8 cellular contexts compared by ENCODE assay signal in the genomic region with DNA sequence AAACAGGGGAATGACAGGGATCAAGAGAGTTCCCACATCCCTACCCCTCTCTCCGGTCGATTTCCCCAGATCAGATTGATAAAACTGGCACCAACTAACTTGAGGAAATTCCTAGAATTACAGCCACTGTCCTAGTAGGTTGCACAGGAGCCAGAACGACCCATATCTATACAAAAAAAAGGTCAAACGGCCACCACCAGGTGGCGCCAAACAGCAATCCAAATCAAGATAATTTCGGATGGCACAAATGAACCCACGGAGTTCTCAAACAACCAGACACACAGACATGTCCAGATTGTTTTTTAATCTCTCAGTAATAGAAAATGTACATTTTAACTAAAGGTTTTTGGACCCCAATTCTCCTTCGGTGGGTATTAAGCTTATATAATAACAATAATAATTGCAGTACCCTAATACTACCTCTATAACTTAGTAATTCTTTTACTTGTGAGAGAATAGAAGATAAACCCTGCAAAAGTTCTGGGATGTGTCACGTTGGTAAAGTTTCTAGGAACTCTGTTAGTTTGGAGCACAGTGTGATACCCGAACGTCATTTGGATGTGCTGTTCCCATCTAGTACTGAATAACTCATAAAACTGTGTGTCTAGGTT.
DNase-seq lines count a peak whose midpoint lies in the region; ATAC-seq and TF ChIP-seq lines count a peak whose summit lies in the region.

No MANE protein-coding gene starts in this region.

- no peaks in the 10 kb centered on the region for H3K27me3 ChIP-seq in esophagus muscularis mucosa

- DNase-seq in AG08396 (ENCODE audit: low spot score), result peak; percentile 26
- peak; percentile 49 for DNase-seq in NCI-H526 treated with DMSO at 0.1 percent for 48 hours (lab: John Stamatoyannopoulos, UW)
- DNase-seq in activated CD8-positive, alpha-beta T cell treated with anti-CD3 and anti-CD28 coated beads, Interleukin-2, amount 10 ng/mL, durations not matched to agents 7 days and 5 days, result peak; percentile 70
- DNase-seq in esophagus muscularis mucosa (ENCODE audit: extremely low spot score), result no peak
- peak; percentile 62 for DNase-seq in natural killer cell treated with Interleukin-12 subunit alpha and Interleukin-12 subunit beta and Interleukin-15 and Interleukin-18, amount 100 ng/mL, for 72 hours (ENCODE audit: low spot score)
- DNase-seq in superior temporal gyrus (ENCODE audit: extremely low spot score), result peak; percentile 98

- TF ChIP-seq EP300 in esophagus muscularis mucosa (IDR thresholded peaks at IDR 0.05), result no peak

- CTCF ChIA-PET in activated CD8-positive, alpha-beta T cell treated with anti-CD3 and anti-CD28 coated beads, Interleukin-2, amount 10 ng/mL, durations not matched to agents 7 days and 5 days (lab: Charles Lee), result interaction anchor here (0.7 to 1.4 kb wide), 3 partner anchors 9 to 1128 kb away, joined by 3 to 4 read pairs (median 4); no protein-coding TSS in a partner anchor

- no peak overlapping the region for H3K27ac ChIP-seq in esophagus muscularis mucosa (replicated peaks in 1 of 4)

- no peak overlapping the region for H3K4me3 Mint-ChIP-seq in activated CD8-positive, alpha-beta T cell treated with anti-CD3 and anti-CD28 coated beads, Interleukin-2, amount 10 ng/mL, durations not matched to agents 7 days and 5 days
- H3K4me3 Mint-ChIP-seq in natural killer cell treated with Interleukin-12 subunit alpha and Interleukin-12 subunit beta and Interleukin-15 and Interleukin-18, amount 100 ng/mL, for 72 hours, result no peak overlapping the region

- H3K4me3 ChIP-seq in esophagus muscularis mucosa, result no peak overlapping the region

- peak; percentile 61 for ATAC-seq in GM18498 (IDR thresholded peaks at IDR 0.05; ENCODE audit: unreplicated experiment)
- peak; percentile 70 for ATAC-seq in HG02981 (IDR thresholded peaks at IDR 0.05; ENCODE audit: unreplicated experiment)
- ATAC-seq in activated CD8-positive, alpha-beta T cell treated with anti-CD3 and anti-CD28 coated beads, Interleukin-2, amount 10 ng/mL, durations not matched to agents 7 days and 5 days, result peak; percentile 60
- peak in 1 of 2 donors; percentile 43 for ATAC-seq in natural killer cell treated with Interleukin-12 subunit alpha and Interleukin-12 subunit beta and Interleukin-15 and Interleukin-18, amount 100 ng/mL, for 72 hours

- H3K9me3 ChIP-seq in esophagus muscularis mucosa, result no peaks in the 10 kb centered on the region

- no peak for TF ChIP-seq POLR2A in esophagus muscularis mucosa (IDR thresholded peaks at IDR 0.05; ENCODE audit: low read depth)

- intact Hi-C loops in esophagus muscularis mucosa (cut with DNase I), result loop anchor here (5.0 to 10.0 kb wide), 3 partner anchors 603 to 1131 kb away; no protein-coding TSS in a partner anchor

- no peaks in the 10 kb centered on the region for H3K36me3 Mint-ChIP-seq in activated CD8-positive, alpha-beta T cell treated with anti-CD3 and anti-CD28 coated beads, Interleukin-2, amount 10 ng/mL, durations not matched to agents 7 days and 5 days (ENCODE audit: low read depth)
- no peaks in the 10 kb centered on the region for H3K36me3 Mint-ChIP-seq in natural killer cell treated with Interleukin-12 subunit alpha and Interleukin-12 subunit beta and Interleukin-15 and Interleukin-18, amount 100 ng/mL, for 72 hours

- TF ChIP-seq CTCF in esophagus muscularis mucosa (IDR thresholded peaks at IDR 0.05), result peak; percentile 45 to 78 (median 73)

- no peaks in the 10 kb centered on the region for H3K27me3 Mint-ChIP-seq in activated CD8-positive, alpha-beta T cell treated with anti-CD3 and anti-CD28 coated beads, Interleukin-2, amount 10 ng/mL, durations not matched to agents 7 days and 5 days (ENCODE audit: low read depth)
- no peaks in the 10 kb centered on the region for H3K27me3 Mint-ChIP-seq in natural killer cell treated with Interleukin-12 subunit alpha and Interleukin-12 subunit beta and Interleukin-15 and Interleukin-18, amount 100 ng/mL, for 72 hours

- H3K27ac Mint-ChIP-seq in activated CD8-positive, alpha-beta T cell treated with anti-CD3 and anti-CD28 coated beads, Interleukin-2, amount 10 ng/mL, durations not matched to agents 7 days and 5 days, result no peak overlapping the region
- H3K27ac Mint-ChIP-seq in natural killer cell treated with Interleukin-12 subunit alpha and Interleukin-12 subunit beta and Interleukin-15 and Interleukin-18, amount 100 ng/mL, for 72 hours, result no peak overlapping the region

- POLR2A ChIA-PET in activated CD8-positive, alpha-beta T cell treated with anti-CD3 and anti-CD28 coated beads, Interleukin-2, amount 10 ng/mL, durations not matched to agents 7 days and 5 days (lab: Charles Lee), result no interaction called here

- H3K4me1 Mint-ChIP-seq in activated CD8-positive, alpha-beta T cell treated with anti-CD3 and anti-CD28 coated beads, Interleukin-2, amount 10 ng/mL, durations not matched to agents 7 days and 5 days (ENCODE audit: low read depth), result no peaks in the 10 kb centered on the region
- H3K4me1 Mint-ChIP-seq in natural killer cell treated with Interleukin-12 subunit alpha and Interleukin-12 subunit beta and Interleukin-15 and Interleukin-18, amount 100 ng/mL, for 72 hours (ENCODE audit: low read depth in 2 of 2), result no peaks in the 10 kb centered on the region

- no peaks in the 10 kb centered on the region for H3K4me1 ChIP-seq in esophagus muscularis mucosa

- WGBS in esophagus muscularis mucosa, result 30% methylated on average over 11 of the region's 11 CpGs

- H3K9me3 Mint-ChIP-seq in activated CD8-positive, alpha-beta T cell treated with anti-CD3 and anti-CD28 coated beads, Interleukin-2, amount 10 ng/mL, durations not matched to agents 7 days and 5 days (ENCODE audit: insufficient read depth), result no peaks in the 10 kb centered on the region
- H3K9me3 Mint-ChIP-seq in natural killer cell treated with Interleukin-12 subunit alpha and Interleukin-12 subunit beta and Interleukin-15 and Interleukin-18, amount 100 ng/mL, for 72 hours, result no peaks in the 10 kb centered on the region

- no peaks in the 10 kb centered on the region for H3K36me3 ChIP-seq in esophagus muscularis mucosa
